Comparison of ENCODE assay signal across 8 cellular contexts in genomic region chrX:40933132-40934078, GRCh38.
A peak's percentile ranks its signal among the peaks of the same experiment; 100 is the strongest.
DNase-seq lines count a peak whose midpoint lies in the region; ATAC-seq and TF ChIP-seq lines count a peak whose summit lies in the region.

No MANE protein-coding gene starts in this region.

- TF ChIP-seq CTCF in BJ (IDR thresholded peaks at IDR 0.05; ENCODE audit: insufficient read depth, low read depth, low read length): no peak
- TF ChIP-seq CTCF in WI38 (IDR thresholded peaks at IDR 0.05; ENCODE audit: low read depth, low read length): no peak
- TF ChIP-seq CTCF in omental fat pad (IDR thresholded peaks at IDR 0.05): no peak

- in situ Hi-C loops in KBM-7 (cut with MboI; ENCODE audit: low pct_unique_long_range_greater_than_20kb, low sequenced_read_pairs): no loop called here

- POLR2A ChIA-PET in BJ (lab: Charles Lee): no interaction called here

- peak overlapping the region; percentile 27 for H3K4me3 ChIP-seq in BJ (ENCODE audit: low read depth, low read length)
- H3K4me3 ChIP-seq in WI38 (ENCODE audit: low read depth, low read length): peak overlapping the region; percentile 29
- H3K4me3 ChIP-seq in esophagus (ENCODE audit: low read depth in 1 of 2, low read length in 2 of 2): no peak overlapping the region

- peak overlapping the region; percentile 7 to 16 for H3K27ac ChIP-seq in esophagus (ENCODE audit: low read depth in 2 of 2, low read length in 1 of 2)

- no peaks in the 10 kb centered on the region for H3K36me3 ChIP-seq in BJ (ENCODE audit: control insufficient read depth, insufficient read depth, low read length)
- no peaks in the 10 kb centered on the region for H3K36me3 ChIP-seq in esophagus (ENCODE audit: control insufficient read depth in 2 of 2, insufficient read depth in 2 of 2, low read length in 1 of 2)

- WGBS in esophagus, 2 donors: 8 to 40% methylated on average over 11 of the region's 11 CpGs

- DNase-seq in BJ (ENCODE audit: low read depth): peak; percentile 39
- peak; percentile 95 for DNase-seq in KBM-7
- no peak for DNase-seq in omental fat pad (ENCODE audit: low spot score)
- DNase-seq in NCI-H187 (lab: John Stamatoyannopoulos, UW): no peak

- CTCF ChIA-PET in BJ (lab: Yijun Ruan, JAX): interaction anchor here (0.5 kb wide), 1 partner anchor 26 kb away, joined by 3 read pairs; no protein-coding TSS in a partner anchor

- H3K9me3 ChIP-seq in esophagus (ENCODE audit: control insufficient read depth in 2 of 2, insufficient read depth in 1 of 2, low read depth in 1 of 2, low read length in 1 of 2): peaks cover 0 to 3% of the 10 kb centered on the region in 2 donors

- no peaks in the 10 kb centered on the region for H3K27me3 ChIP-seq in BJ (ENCODE audit: control insufficient read depth, insufficient read depth, low read length)
- no peaks in the 10 kb centered on the region for H3K27me3 ChIP-seq in esophagus (ENCODE audit: control insufficient read depth in 1 of 2, insufficient read depth in 2 of 2, low read length in 2 of 2)

- ATAC-seq in omental fat pad (ENCODE audit: low FRiP score) (peak; percentile 68), HG03025 (IDR thresholded peaks at IDR 0.05; ENCODE audit: low FRiP score, unreplicated experiment) (no peak), GM21529 (IDR thresholded peaks at IDR 0.05; ENCODE audit: unreplicated experiment) (no peak)

- H3K4me1 ChIP-seq in esophagus (ENCODE audit: control insufficient read depth in 2 of 2, insufficient read depth in 2 of 2, low read length in 1 of 2): peaks cover 0 to 4% of the 10 kb centered on the region in 2 donors

Comparison
In these comparisons a context has a peak if more than half of its experiments do, and no peak if none do; other contexts are left out.
1. DNase-seq: peak in BJ (single experiment) and KBM-7 (single experiment); none in omental fat pad (single experiment) and NCI-H187 (0 of 2).
2. H3K4me3 ChIP-seq: peak in BJ (single experiment) and WI38 (single experiment); none in esophagus (0 of 2).